Comparison of ENCODE assay signal across 13 cellular contexts in genomic region chr3:134630506-134630905, GRCh38. TPM values are rescaled to one million over a fixed set of nuclear protein-coding genes. Genes with fewer than 3 reads are reported as not detected.
DNase-seq lines count a peak whose midpoint lies in the region; ATAC-seq and TF ChIP-seq lines count a peak whose summit lies in the region.
"Had no signal": no experiment of that assay in that cellular context is flagged by ENCODE, and none has a peak within 500 bp of the region (broad histone marks: within the 10 kb centered on the region; RNA-seq: fewer than 3 reads in every experiment).

No MANE protein-coding gene starts in this region.

- H3F3A ChIP-seq in Loucy (ENCODE audit: low read depth), result no peaks in the 10 kb centered on the region

- H3K9me3 ChIP-seq in Loucy (ENCODE audit: insufficient read depth, low read depth, low read length) (peaks cover 10% of the 10 kb centered on the region; the same call in 1 of the 2 replicates), colonic mucosa (no peaks in the 10 kb centered on the region), gastroesophageal sphincter (peaks cover 0 to 5% (median 0%) of the 10 kb centered on the region in 3 donors)

- TF ChIP-seq CTCF in Loucy (conservative IDR thresholded peaks at IDR 0.05; ENCODE audit: low read length) (peak; percentile 47), colonic mucosa (IDR thresholded peaks at IDR 0.05) (peak; percentile 26), retinal pigment epithelial cell (conservative IDR thresholded peaks at IDR 0.05; ENCODE audit: low read depth, low read length) (peak; percentile 84), gastroesophageal sphincter (IDR thresholded peaks at IDR 0.05) (no peak)

- H3K9ac ChIP-seq in Loucy (ENCODE audit: low read depth, low read length, poor library complexity, severe bottlenecking), result no peak overlapping the region
- no peak overlapping the region for H3K9ac ChIP-seq in colonic mucosa (ENCODE audit: low read depth in 2 of 2, low read length in 2 of 2)

- intact Hi-C loops in colonic mucosa (cut with DNase I), result no loop called here

- TF ChIP-seq EP300 in gastroesophageal sphincter (IDR thresholded peaks at IDR 0.05), result no peak

- TF ChIP-seq POLR2A in gastroesophageal sphincter (IDR thresholded peaks at IDR 0.05), result no peak

- no peak overlapping the region for H3K4me3 ChIP-seq in Loucy (ENCODE audit: low read length, poor library complexity, severe bottlenecking)
- H3K4me3 ChIP-seq in colonic mucosa, result no peak overlapping the region
- H3K4me3 ChIP-seq in retinal pigment epithelial cell (ENCODE audit: low read length), result no peak overlapping the region
- H3K4me3 ChIP-seq in gastroesophageal sphincter, result no peak overlapping the region
- H3K4me3 ChIP-seq: spleen had no signal

- H3K79me2 ChIP-seq in Loucy (ENCODE audit: insufficient read depth, low read length), result no peaks in the 10 kb centered on the region

- no peak overlapping the region for H3K4me2 ChIP-seq in Loucy (ENCODE audit: low read depth, low read length, poor library complexity, severe bottlenecking)

- no peak for ATAC-seq in gastroesophageal sphincter
- ATAC-seq: activated T-cell treated with anti-CD3 and anti-CD28 coated beads, Interleukin-2, amount 50 U/mL, for 4 hours had no signal

- no peaks in the 10 kb centered on the region for H4K20me1 ChIP-seq in Loucy (ENCODE audit: insufficient read depth, low read length, poor library complexity, severe bottlenecking)

- H3K27ac ChIP-seq in colonic mucosa, result no peak overlapping the region
- no peak overlapping the region for H3K27ac ChIP-seq in gastroesophageal sphincter
- H3K27ac ChIP-seq: spleen had no signal

- H3K36me3 ChIP-seq in Loucy (ENCODE audit: insufficient read depth, low read length) (no peaks in the 10 kb centered on the region), colonic mucosa (no peaks in the 10 kb centered on the region), gastroesophageal sphincter (peaks cover 0 to 35% of the 10 kb centered on the region in 2 donors)
- H3K36me3 ChIP-seq: spleen had no signal

- DNase-seq in SIG-M5 treated with dmso at 0.1 percent for 504 hours (lab: John Stamatoyannopoulos, UW; ENCODE audit: unreplicated experiment), result peak; percentile 18
- no peak for DNase-seq in SIG-M5 (lab: John Stamatoyannopoulos, UW)
- DNase-seq in colonic mucosa, result no peak
- DNase-seq in retinal pigment epithelial cell (ENCODE audit: low read depth), result no peak
- no peak for DNase-seq in NCI-H2171 treated with DMSO at 0.1 percent for 48 hours (lab: John Stamatoyannopoulos, UW)
- no peak for DNase-seq in NCI-H2107 (lab: John Stamatoyannopoulos, UW)
- DNase-seq: activated T-cell treated with anti-CD3 and anti-CD28 coated beads, Interleukin-2, amount 50 U/mL, for 4 hours; hippocampal formation; spleen had no signal

- WGBS in gastroesophageal sphincter (ENCODE audit: low coverage in 1 of 2), 2 donors, result 100% methylated on average over 1 of the region's 1 CpG; no CpG with 5 or more reads in 1 of the 2 donors

- no peaks in the 10 kb centered on the region for H3K4me1 ChIP-seq in Loucy (ENCODE audit: insufficient read depth, low read length, poor library complexity, severe bottlenecking)
- no peaks in the 10 kb centered on the region for H3K4me1 ChIP-seq in colonic mucosa
- no peaks in the 10 kb centered on the region for H3K4me1 ChIP-seq in gastroesophageal sphincter

- H3K27me3 ChIP-seq in Loucy (ENCODE audit: insufficient read depth, low read length, poor library complexity, severe bottlenecking) (peaks cover 15% of the 10 kb centered on the region), colonic mucosa (no peaks in the 10 kb centered on the region), gastroesophageal sphincter (no peaks in the 10 kb centered on the region)
- H3K27me3 ChIP-seq: spleen had no signal

- no peak overlapping the region for H2AFZ ChIP-seq in Loucy (ENCODE audit: low read length)

- no peaks in the 10 kb centered on the region for H3K9me2 ChIP-seq in Loucy (replicated peaks; ENCODE audit: low read depth, low read length)

RNA-seq across cellular contexts. Expression of gene KY, which starts 20.3 kb away (rescaled TPM):
- total RNA-seq in colonic mucosa (under 1 TPM; 0.32 to 0.44 TPM), gastroesophageal sphincter (1 to 10 TPM in 3 of 4 donors, under 1 TPM in 1; 0.64 to 4.8 (median 3.2) TPM)
- total RNA-seq: activated T-cell treated with anti-CD3 and anti-CD28 coated beads, Interleukin-2, amount 50 U/mL, for 4 hours; B cell; LHCN-M2 had no signal

Comparison
In these comparisons a context has a peak if more than half of its experiments do, and no peak if none do; other contexts are left out.
1. CTCF ChIP-seq: peak in Loucy (single experiment), colonic mucosa (single experiment) and retinal pigment epithelial cell (single experiment); none in gastroesophageal sphincter (0 of 4).